ENCODE assay signal across 8 cellular contexts in genomic region chr10:5629789-5630436, GRCh38. TPM values are rescaled to one million over a fixed set of nuclear protein-coding genes. Genes with fewer than 3 reads are reported as not detected.
A peak's percentile ranks its signal among the peaks of the same experiment; 100 is the strongest.
DNase-seq lines count a peak whose midpoint lies in the region; ATAC-seq and TF ChIP-seq lines count a peak whose summit lies in the region.

No MANE protein-coding gene starts in this region.

- DNase-seq in ELR (ENCODE audit: low read depth) (peak; percentile 79), KG1 (lab: John Stamatoyannopoulos, UW) (peak; percentile 47), left cardiac atrium (peak; percentile 78), retina (peak; percentile 65), DMS79 treated with DMSO at 0.1 percent for 48 hours (lab: John Stamatoyannopoulos, UW) (no peak)
- DNase-seq in activated naive CD8-positive, alpha-beta T cell treated with anti-CD3 and anti-CD28 coated beads, Interleukin-2, amount 50 U/mL, for 16 hours (ENCODE audit: low read depth, low spot score) = peak; percentile 67

- ATAC-seq in GM21619 (IDR thresholded peaks at IDR 0.05; ENCODE audit: unreplicated experiment) = peak; percentile 84
- ATAC-seq in SK-N-SH treated with all-trans-retinoic acid at 6 μM for 48 hours = peak; percentile 97
- ATAC-seq in left cardiac atrium = peak; percentile 78 to 82

- intact Hi-C loops in left cardiac atrium (cut with DNase I) = loop anchor here in 1 of 2 donors (10.0 kb wide), 2 partner anchors 245 to 795 kb away; no protein-coding TSS in a partner anchor

TF ChIP-seq in SK-N-SH treated with all-trans-retinoic acid at 6 μM for 48 hours, 23 proteins besides CTCF, POLR2A, EP300 and RAD21:
- TF ChIP-seq POU6F1 (CRISPR knock-in tag; IDR thresholded peaks at IDR 0.05; ENCODE audit: borderline replicate concordance, low read depth) = no peak
- no peak for TF ChIP-seq RARB (CRISPR knock-in tag; IDR thresholded peaks at IDR 0.05)
- no peak for TF ChIP-seq ZC3H10 (CRISPR knock-in tag; IDR thresholded peaks at IDR 0.05)
- TF ChIP-seq TCF4 (CRISPR knock-in tag; IDR thresholded peaks at IDR 0.05; ENCODE audit: borderline replicate concordance) = no peak

RNA-seq across cellular contexts. Expression of gene ASB13, which starts 36.5 kb away (rescaled TPM):
- 10 to 100 TPM; 17.1 to 19.1 TPM for total RNA-seq in left cardiac atrium

RNA-seq across cellular contexts. Expression of gene TASOR2, which starts 54.7 kb away (rescaled TPM):
- total RNA-seq in left cardiac atrium = 10 to 100 TPM; 32.1 to 49.2 TPM
